ENCODE assay signal across 8 cellular contexts in genomic region chr17:82917656-82918345, GRCh38.
DNase-seq lines count a peak whose midpoint lies in the region; ATAC-seq, FAIRE-seq and TF ChIP-seq lines count a peak whose summit lies in the region.

No MANE protein-coding gene starts in this region.

- FAIRE-seq in keratinocyte (lab: Jason Lieb, UNC), result no peak

- H2BK15ac ChIP-seq in H9 (ENCODE audit: low read depth, low read length), result no peak overlapping the region

- H3K36me3 ChIP-seq in keratinocyte (ENCODE audit: control insufficient read depth in 2 of 2, extremely low read depth in 1 of 2, insufficient read depth in 2 of 2, low read length in 2 of 2) (peaks cover 4 to 11% of the 10 kb centered on the region in 2 experiments), gastroesophageal sphincter (peaks cover 0 to 61% of the 10 kb centered on the region in 2 donors)

- H3K4me3 Mint-ChIP-seq in H9, result no peak overlapping the region
- H3K4me3 Mint-ChIP-seq in activated CD8-positive, alpha-beta memory T cell treated with anti-CD3 and anti-CD28 coated beads, Interleukin-2, amount 10 ng/mL, durations not matched to agents 7 days and 5 days, result no peak overlapping the region

- no peak overlapping the region for H2BK20ac ChIP-seq in H9 (ENCODE audit: low read depth, low read length, poor library complexity, severe bottlenecking)

- H3K14ac ChIP-seq in H9 (ENCODE audit: insufficient read depth, low read length), result no peak overlapping the region

- H3K79me1 ChIP-seq in H9 (ENCODE audit: insufficient read depth, low read depth, low read length, poor library complexity, severe bottlenecking), result no peaks in the 10 kb centered on the region

- WGBS in H9 (ENCODE audit: extremely low coverage, insufficient read length, low lambda C conversion rate), result no CpG with 5 or more reads among the region's 22 CpGs
- 53 to 68% methylated on average over 7 to 18 of the region's 22 CpGs for WGBS in gastroesophageal sphincter (ENCODE audit: low coverage in 1 of 2), 2 donors

- H3K23me2 ChIP-seq in H9 (ENCODE audit: insufficient read length, low read depth, low read length, poor library complexity, severe bottlenecking), result no peaks in the 10 kb centered on the region

- peaks cover 0 to 3% of the 10 kb centered on the region in 2 experiments; a peak in 2 of 5 replicates for H3K9me3 Mint-ChIP-seq in H9
- H3K9me3 Mint-ChIP-seq in activated CD8-positive, alpha-beta memory T cell treated with anti-CD3 and anti-CD28 coated beads, Interleukin-2, amount 10 ng/mL, durations not matched to agents 7 days and 5 days (ENCODE audit: low read depth), result no peaks in the 10 kb centered on the region

- H2AK5ac ChIP-seq in H9 (ENCODE audit: insufficient read length, low read length), result no peak overlapping the region

- no peak overlapping the region for H2BK5ac ChIP-seq in H9 (ENCODE audit: insufficient read length, low read length)

- no peak overlapping the region for H3K4me2 ChIP-seq in H9 (ENCODE audit: insufficient read depth, insufficient read length, low read length)
- H3K4me2 ChIP-seq in keratinocyte (ENCODE audit: control insufficient read depth, extremely low read depth, insufficient read depth, low read depth, low read length), result no peak overlapping the region

- TF ChIP-seq POLR2A in gastroesophageal sphincter (IDR thresholded peaks at IDR 0.05), result no peak

- TF ChIP-seq CTCF in H9 (conservative IDR thresholded peaks at IDR 0.05), result peak; percentile 73
- TF ChIP-seq CTCF in keratinocyte (optimal IDR thresholded peaks at IDR 0.05 in 1 of 3, IDR thresholded peaks at IDR 0.05 in 1 of 3, conservative IDR thresholded peaks at IDR 0.05 in 1 of 3; ENCODE audit: extremely low read depth in 1 of 3, insufficient read depth in 2 of 3, low read length in 3 of 3), result peak; percentile 21 to 46 (median 26)
- TF ChIP-seq CTCF in gastroesophageal sphincter (IDR thresholded peaks at IDR 0.05), result peak in 2 of 4 experiments; percentile 28 to 47

- H3K4me1 ChIP-seq in H9 (ENCODE audit: insufficient read depth, low read length), result no peaks in the 10 kb centered on the region
- no peaks in the 10 kb centered on the region for H3K4me1 ChIP-seq in keratinocyte (ENCODE audit: control insufficient read depth, extremely low read depth, insufficient read depth, low read length)
- H3K4me1 ChIP-seq in gastroesophageal sphincter, result peaks cover 0 to 9% (median 0%) of the 10 kb centered on the region in 3 donors

- no peaks in the 10 kb centered on the region for H3K9me1 ChIP-seq in keratinocyte (ENCODE audit: control insufficient read depth, extremely low read depth, insufficient read depth, low read length)

- TF ChIP-seq EP300 in gastroesophageal sphincter (IDR thresholded peaks at IDR 0.05), result no peak

- H4K91ac ChIP-seq in H9 (ENCODE audit: insufficient read length, low read depth, low read length), result no peak overlapping the region

- dilution Hi-C loops in keratinocyte (cut with MboI; ENCODE audit: extremely low pct_ligation_motif_present, low sequenced_read_pairs), result no loop called here

- H4K20me1 ChIP-seq in H9 (ENCODE audit: control insufficient read depth, insufficient read depth, insufficient read length), result no peaks in the 10 kb centered on the region
- H4K20me1 ChIP-seq in keratinocyte (ENCODE audit: control insufficient read depth, extremely low read depth, insufficient read depth, low read length), result no peaks in the 10 kb centered on the region

- no peak overlapping the region for H3K23ac ChIP-seq in H9 (ENCODE audit: insufficient read length, low read depth, low read length)

- H3K27me3 Mint-ChIP-seq in H9 (ENCODE audit: low read depth), result no peaks in the 10 kb centered on the region
- H3K27me3 Mint-ChIP-seq in activated CD8-positive, alpha-beta memory T cell treated with anti-CD3 and anti-CD28 coated beads, Interleukin-2, amount 10 ng/mL, durations not matched to agents 7 days and 5 days, result no peaks in the 10 kb centered on the region

- no peak overlapping the region for H2BK12ac ChIP-seq in H9 (ENCODE audit: insufficient read length, low read depth, low read length)

- H3K4ac ChIP-seq in H9 (ENCODE audit: low read depth, low read length), result no peak overlapping the region

- no peak overlapping the region for H3K27ac ChIP-seq in H9 (ENCODE audit: insufficient read length, low read depth, low read length)
- no peak overlapping the region for H3K27ac ChIP-seq in keratinocyte (ENCODE audit: control insufficient read depth, insufficient read depth, low read length)
- no peak overlapping the region for H3K27ac ChIP-seq in gastroesophageal sphincter

- H3K27ac Mint-ChIP-seq in H9, result peak overlapping the region in 1 of 3 experiments; percentile 81; a peak in 2 of 7 replicates
- no peak overlapping the region for H3K27ac Mint-ChIP-seq in activated CD8-positive, alpha-beta memory T cell treated with anti-CD3 and anti-CD28 coated beads, Interleukin-2, amount 10 ng/mL, durations not matched to agents 7 days and 5 days

- H3K56ac ChIP-seq in H9 (ENCODE audit: insufficient read length, low read depth, low read length), result no peak overlapping the region

- in situ Hi-C loops in ACHN (cut with HindIII; ENCODE audit: low pct_ligation_motif_present, low pct_unique_long_range_greater_than_20kb, low sequenced_read_pairs), result no loop called here

- H3K4me1 Mint-ChIP-seq in H9, result no peaks in the 10 kb centered on the region
- H3K4me1 Mint-ChIP-seq in activated CD8-positive, alpha-beta memory T cell treated with anti-CD3 and anti-CD28 coated beads, Interleukin-2, amount 10 ng/mL, durations not matched to agents 7 days and 5 days, result peaks cover 22% of the 10 kb centered on the region

- no peak overlapping the region for H3K4me3 ChIP-seq in keratinocyte (ENCODE audit: control insufficient read depth in 2 of 3, extremely low read depth in 1 of 3, insufficient read depth in 2 of 3, low read depth in 1 of 3, low read length in 3 of 3)
- no peak overlapping the region for H3K4me3 ChIP-seq in gastroesophageal sphincter

- H2AFZ ChIP-seq in H9 (ENCODE audit: low read length), result no peak overlapping the region
- H2AFZ ChIP-seq in keratinocyte (ENCODE audit: control insufficient read depth, low read length), result no peak overlapping the region

- no peaks in the 10 kb centered on the region for H3K9me3 ChIP-seq in H9 (ENCODE audit: control insufficient read depth, low read depth, low read length)
- no peaks in the 10 kb centered on the region for H3K9me3 ChIP-seq in keratinocyte (ENCODE audit: control insufficient read depth, low read depth, low read length)
- H3K9me3 ChIP-seq in gastroesophageal sphincter, result no peaks in the 10 kb centered on the region

- H2BK120ac ChIP-seq in H9 (ENCODE audit: low read depth, low read length, poor library complexity, severe bottlenecking), result no peak overlapping the region

- no peak overlapping the region for H4K8ac ChIP-seq in H9 (replicated peaks; ENCODE audit: insufficient read length, low read depth, low read length)

- H4K5ac ChIP-seq in H9 (ENCODE audit: insufficient read length, low read depth, low read length), result no peak overlapping the region

- CTCF ChIA-PET in activated CD8-positive, alpha-beta memory T cell treated with anti-CD3 and anti-CD28 coated beads, Interleukin-2, amount 10 ng/mL, durations not matched to agents 7 days and 5 days (lab: Charles Lee), result interaction anchor here (0.6 to 3.2 kb wide), 12 partner anchors 24 to 167 kb away, joined by 3 to 22 read pairs (median 4); no protein-coding TSS in a partner anchor

- peak; percentile 19 for DNase-seq in ACHN
- DNase-seq in H9, result peak; percentile 69
- DNase-seq in activated CD8-positive, alpha-beta memory T cell treated with anti-CD3 and anti-CD28 coated beads, Interleukin-2, amount 10 ng/mL, durations not matched to agents 7 days and 5 days, result peak; percentile 58
- no peak for DNase-seq in keratinocyte (ENCODE audit: low read depth, low spot score)
- no peak for DNase-seq in cerebellar nuclear complex (lab: John Stamatoyannopoulos, UW)

- no peaks in the 10 kb centered on the region for H3K79me2 ChIP-seq in H9 (ENCODE audit: insufficient read depth, low read length)
- no peaks in the 10 kb centered on the region for H3K79me2 ChIP-seq in keratinocyte (ENCODE audit: control insufficient read depth, insufficient read depth, low read length)

- no peak overlapping the region for H3K9ac ChIP-seq in H9 (ENCODE audit: extremely low read depth, insufficient read length, low read length)
- no peak overlapping the region for H3K9ac ChIP-seq in keratinocyte (ENCODE audit: control insufficient read depth, extremely low read depth, insufficient read depth, low read length)

- H3T11ph ChIP-seq in H9 (ENCODE audit: low read length), result no peak overlapping the region

- ATAC-seq in activated CD8-positive, alpha-beta memory T cell treated with anti-CD3 and anti-CD28 coated beads, Interleukin-2, amount 10 ng/mL, durations not matched to agents 7 days and 5 days, result peak; percentile 74
- no peak for ATAC-seq in GM21576 (IDR thresholded peaks at IDR 0.05; ENCODE audit: unreplicated experiment)
- no peak for ATAC-seq in HG03378 (IDR thresholded peaks at IDR 0.05; ENCODE audit: unreplicated experiment)
- ATAC-seq in gastroesophageal sphincter, result no peak

- H3K18ac ChIP-seq in H9 (ENCODE audit: insufficient read length, low read depth, low read length), result no peak overlapping the region

- peaks cover 35 to 57% (median 43%) of the 10 kb centered on the region in 3 experiments for H3K36me3 Mint-ChIP-seq in H9 (ENCODE audit: insufficient read depth in 1 of 3, low read depth in 3 of 3)
- peaks cover 10% of the 10 kb centered on the region for H3K36me3 Mint-ChIP-seq in activated CD8-positive, alpha-beta memory T cell treated with anti-CD3 and anti-CD28 coated beads, Interleukin-2, amount 10 ng/mL, durations not matched to agents 7 days and 5 days

- H3K27me3 ChIP-seq in H9 (ENCODE audit: insufficient read depth, low read length) (no peaks in the 10 kb centered on the region), keratinocyte (ENCODE audit: control insufficient read depth, extremely low read depth, insufficient read depth, low read length) (no peaks in the 10 kb centered on the region), gastroesophageal sphincter (no peaks in the 10 kb centered on the region)

Comparison
In these comparisons a context has a peak if more than half of its experiments do, and no peak if none do; other contexts are left out.
1. DNase-seq: peak in ACHN (single experiment), H9 (single experiment) and activated CD8-positive, alpha-beta memory T cell treated with anti-CD3 and anti-CD28 coated beads, Interleukin-2, amount 10 ng/mL, durations not matched to agents 7 days and 5 days (single experiment); none in keratinocyte (single experiment) and cerebellar nuclear complex (0 of 2).